ENCODE assay signal across 1 cellular context in the genomic region with DNA sequence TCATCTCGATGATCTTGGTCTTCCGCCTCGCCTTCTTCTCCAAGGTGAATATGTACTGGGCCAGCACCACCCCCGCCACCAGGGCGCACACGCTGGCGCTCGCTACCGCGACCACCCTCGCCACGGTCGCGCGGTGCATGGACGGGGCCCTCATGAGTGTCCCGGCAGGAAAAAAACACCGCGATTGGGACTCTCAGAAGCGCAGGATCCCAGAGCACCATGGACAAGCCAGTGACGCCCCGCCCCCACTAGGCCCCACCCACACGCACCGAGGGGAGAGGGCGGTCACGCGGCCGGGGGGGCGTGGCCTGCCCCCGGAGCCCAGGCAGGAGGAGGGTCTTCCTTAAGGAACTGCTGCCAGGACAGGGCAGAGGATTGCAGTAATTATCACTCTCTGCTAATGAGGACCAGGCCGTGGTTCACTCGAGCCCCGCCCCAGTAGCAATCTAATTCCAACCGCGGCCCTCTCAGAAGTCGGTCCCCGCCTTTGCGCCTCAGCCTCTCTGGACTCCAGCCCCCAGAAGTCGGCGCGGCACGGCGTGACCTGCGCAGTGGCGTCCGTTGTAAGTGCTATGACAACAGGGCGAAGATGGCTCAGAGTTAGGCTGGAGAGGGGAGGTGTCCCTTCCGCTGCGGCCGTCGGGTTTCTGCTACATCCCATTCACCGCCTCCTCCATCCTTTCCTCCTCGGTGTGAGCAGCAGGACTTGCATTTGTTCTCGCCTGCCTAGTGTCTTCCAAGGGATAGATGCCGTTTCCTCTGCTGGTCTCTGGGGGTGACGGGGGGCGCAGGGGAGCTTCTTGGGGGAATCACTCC.
TF ChIP-seq lines count a peak whose summit lies in the region.

A gene (plus strand): TSS at position 575 of the 816 bp plus-strand sequence. CDS start 16,689 bp downstream, outside the sequence.

TF ChIP-seq in HepG2, 621 proteins besides CTCF, POLR2A, EP300 and RAD21 (continued from another document and continues in another):
- TF ChIP-seq, protein P1, sequence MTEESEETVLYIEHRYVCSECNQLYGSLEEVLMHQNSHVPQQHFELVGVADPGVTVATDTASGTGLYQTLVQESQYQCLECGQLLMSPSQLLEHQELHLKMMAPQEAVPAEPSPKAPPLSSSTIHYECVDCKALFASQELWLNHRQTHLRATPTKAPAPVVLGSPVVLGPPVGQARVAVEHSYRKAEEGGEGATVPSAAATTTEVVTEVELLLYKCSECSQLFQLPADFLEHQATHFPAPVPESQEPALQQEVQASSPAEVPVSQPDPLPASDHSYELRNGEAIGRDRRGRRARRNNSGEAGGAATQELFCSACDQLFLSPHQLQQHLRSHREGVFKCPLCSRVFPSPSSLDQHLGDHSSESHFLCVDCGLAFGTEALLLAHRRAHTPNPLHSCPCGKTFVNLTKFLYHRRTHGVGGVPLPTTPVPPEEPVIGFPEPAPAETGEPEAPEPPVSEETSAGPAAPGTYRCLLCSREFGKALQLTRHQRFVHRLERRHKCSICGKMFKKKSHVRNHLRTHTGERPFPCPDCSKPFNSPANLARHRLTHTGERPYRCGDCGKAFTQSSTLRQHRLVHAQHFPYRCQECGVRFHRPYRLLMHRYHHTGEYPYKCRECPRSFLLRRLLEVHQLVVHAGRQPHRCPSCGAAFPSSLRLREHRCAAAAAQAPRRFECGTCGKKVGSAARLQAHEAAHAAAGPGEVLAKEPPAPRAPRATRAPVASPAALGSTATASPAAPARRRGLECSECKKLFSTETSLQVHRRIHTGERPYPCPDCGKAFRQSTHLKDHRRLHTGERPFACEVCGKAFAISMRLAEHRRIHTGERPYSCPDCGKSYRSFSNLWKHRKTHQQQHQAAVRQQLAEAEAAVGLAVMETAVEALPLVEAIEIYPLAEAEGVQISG (CRISPR knock-in tag; IDR thresholded peaks at IDR 0.05) = peak; percentile 75
- TF ChIP-seq POLR2G (IDR thresholded peaks at IDR 0.05; ENCODE audit: low read depth, low read length) = peak; percentile 75
- no peak; the same call in 1 of the 2 replicates for TF ChIP-seq GABPA (IDR thresholded peaks at IDR 0.05; ENCODE audit: low read depth, low read length)
- peak; percentile 71 for TF ChIP-seq GABPA (CRISPR knock-in tag; IDR thresholded peaks at IDR 0.05; ENCODE audit: low read depth)
- no peak for TF ChIP-seq NONO (IDR thresholded peaks at IDR 0.05)
- TF ChIP-seq NONO (CRISPR knock-in tag; conservative IDR thresholded peaks at IDR 0.05) = peak; percentile 67; the same call in 1 of the 2 replicates
- TF ChIP-seq, protein P2, sequence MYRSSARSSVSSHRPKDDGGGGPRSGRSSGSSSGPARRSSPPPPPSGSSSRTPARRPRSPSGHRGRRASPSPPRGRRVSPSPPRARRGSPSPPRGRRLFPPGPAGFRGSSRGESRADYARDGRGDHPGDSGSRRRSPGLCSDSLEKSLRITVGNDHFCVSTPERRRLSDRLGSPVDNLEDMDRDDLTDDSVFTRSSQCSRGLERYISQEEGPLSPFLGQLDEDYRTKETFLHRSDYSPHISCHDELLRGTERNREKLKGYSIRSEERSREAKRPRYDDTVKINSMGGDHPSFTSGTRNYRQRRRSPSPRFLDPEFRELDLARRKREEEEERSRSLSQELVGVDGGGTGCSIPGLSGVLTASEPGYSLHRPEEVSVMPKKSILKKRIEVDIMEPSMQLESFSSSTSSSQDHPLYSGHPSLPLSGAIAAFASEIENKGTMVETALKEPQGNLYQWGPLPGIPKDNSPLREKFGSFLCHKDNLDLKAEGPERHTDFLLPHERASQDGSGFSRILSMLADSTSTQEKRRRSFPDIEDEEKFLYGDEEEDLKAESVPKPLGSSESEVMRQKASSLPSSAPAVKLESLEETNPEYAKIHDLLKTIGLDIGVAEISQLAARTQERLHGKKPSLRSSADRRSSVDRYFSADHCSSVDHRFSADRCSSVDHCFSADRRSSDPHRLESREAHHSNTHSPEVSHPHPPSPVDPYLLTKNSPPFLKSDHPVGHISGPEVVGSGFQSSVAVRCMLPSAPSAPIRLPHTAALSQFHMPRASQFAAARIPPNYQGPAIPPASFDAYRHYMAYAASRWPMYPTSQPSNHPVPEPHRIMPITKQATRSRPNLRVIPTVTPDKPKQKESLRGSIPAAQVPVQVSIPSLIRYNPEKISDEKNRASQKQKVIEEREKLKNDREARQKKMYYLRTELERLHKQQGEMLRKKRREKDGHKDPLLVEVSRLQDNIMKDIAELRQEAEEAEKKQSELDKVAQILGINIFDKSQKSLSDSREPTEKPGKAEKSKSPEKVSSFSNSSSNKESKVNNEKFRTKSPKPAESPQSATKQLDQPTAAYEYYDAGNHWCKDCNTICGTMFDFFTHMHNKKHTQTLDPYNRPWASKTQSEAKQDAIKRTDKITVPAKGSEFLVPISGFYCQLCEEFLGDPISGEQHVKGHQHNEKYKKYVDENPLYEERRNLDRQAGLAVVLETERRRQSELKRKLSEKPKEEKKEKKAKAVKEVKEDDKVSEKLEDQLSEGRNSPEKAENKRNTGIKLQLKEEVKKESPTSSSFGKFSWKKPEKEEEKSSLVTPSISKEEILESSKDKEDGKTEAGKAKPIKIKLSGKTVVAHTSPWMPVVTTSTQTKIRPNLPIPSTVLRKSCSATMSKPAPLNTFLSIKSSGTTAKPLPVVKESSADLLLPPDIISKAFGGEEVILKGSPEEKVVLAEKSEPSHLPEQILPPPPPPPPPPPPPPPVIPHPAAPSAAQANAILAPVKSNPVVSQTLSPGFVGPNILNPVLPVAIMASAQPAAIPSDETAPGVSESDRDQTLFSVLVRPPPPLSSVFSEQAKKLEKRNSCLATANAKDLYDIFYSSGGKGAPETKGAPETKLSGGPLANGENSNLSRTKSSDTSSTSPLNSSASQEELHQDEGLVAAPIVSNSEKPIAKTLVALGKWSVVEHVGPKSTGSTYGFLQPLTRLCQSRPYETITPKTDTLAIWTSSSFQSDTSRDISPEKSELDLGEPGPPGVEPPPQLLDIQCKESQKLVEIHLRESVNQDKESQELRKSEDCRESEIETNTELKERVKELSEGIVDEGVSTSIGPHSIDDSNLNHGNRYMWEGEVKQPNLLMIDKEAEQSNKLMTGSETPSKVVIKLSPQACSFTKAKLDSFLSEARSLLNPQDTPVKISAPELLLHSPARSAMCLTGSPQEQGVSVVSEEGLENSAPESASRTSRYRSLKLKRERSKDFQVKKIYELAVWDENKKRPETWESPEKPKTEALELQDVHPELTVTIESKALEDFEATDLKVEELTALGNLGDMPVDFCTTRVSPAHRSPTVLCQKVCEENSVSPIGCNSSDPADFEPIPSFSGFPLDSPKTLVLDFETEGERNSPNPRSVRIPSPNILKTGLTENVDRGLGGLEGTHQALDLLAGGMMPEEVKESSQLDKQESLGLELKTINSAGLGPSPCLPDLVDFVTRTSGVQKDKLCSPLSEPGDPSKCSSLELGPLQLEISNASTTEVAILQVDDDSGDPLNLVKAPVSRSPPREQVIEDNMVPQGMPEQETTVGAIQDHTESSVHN (CRISPR knock-in tag; IDR thresholded peaks at IDR 0.05) = no peak
- peak; percentile 72; the same call in 1 of the 2 replicates for TF ChIP-seq ZNF709 (CRISPR knock-in tag; IDR thresholded peaks at IDR 0.05)
- no peak for TF ChIP-seq ZSCAN9 (CRISPR knock-in tag; IDR thresholded peaks at IDR 0.05; ENCODE audit: borderline replicate concordance)
- TF ChIP-seq, protein P3, sequence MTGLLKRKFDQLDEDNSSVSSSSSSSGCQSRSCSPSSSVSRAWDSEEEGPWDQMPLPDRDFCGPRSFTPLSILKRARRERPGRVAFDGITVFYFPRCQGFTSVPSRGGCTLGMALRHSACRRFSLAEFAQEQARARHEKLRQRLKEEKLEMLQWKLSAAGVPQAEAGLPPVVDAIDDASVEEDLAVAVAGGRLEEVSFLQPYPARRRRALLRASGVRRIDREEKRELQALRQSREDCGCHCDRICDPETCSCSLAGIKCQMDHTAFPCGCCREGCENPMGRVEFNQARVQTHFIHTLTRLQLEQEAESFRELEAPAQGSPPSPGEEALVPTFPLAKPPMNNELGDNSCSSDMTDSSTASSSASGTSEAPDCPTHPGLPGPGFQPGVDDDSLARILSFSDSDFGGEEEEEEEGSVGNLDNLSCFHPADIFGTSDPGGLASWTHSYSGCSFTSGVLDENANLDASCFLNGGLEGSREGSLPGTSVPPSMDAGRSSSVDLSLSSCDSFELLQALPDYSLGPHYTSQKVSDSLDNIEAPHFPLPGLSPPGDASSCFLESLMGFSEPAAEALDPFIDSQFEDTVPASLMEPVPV (CRISPR knock-in tag; IDR thresholded peaks at IDR 0.05) = 0 out of 2 replicates have a peak, but pooled peaks have one; percentile 47
- no peak for TF ChIP-seq FOXM1 (CRISPR knock-in tag; IDR thresholded peaks at IDR 0.05)
- TF ChIP-seq SMAD1 (CRISPR knock-in tag; IDR thresholded peaks at IDR 0.05; ENCODE audit: borderline replicate concordance, low read depth) = no peak
- TF ChIP-seq, protein P4, sequence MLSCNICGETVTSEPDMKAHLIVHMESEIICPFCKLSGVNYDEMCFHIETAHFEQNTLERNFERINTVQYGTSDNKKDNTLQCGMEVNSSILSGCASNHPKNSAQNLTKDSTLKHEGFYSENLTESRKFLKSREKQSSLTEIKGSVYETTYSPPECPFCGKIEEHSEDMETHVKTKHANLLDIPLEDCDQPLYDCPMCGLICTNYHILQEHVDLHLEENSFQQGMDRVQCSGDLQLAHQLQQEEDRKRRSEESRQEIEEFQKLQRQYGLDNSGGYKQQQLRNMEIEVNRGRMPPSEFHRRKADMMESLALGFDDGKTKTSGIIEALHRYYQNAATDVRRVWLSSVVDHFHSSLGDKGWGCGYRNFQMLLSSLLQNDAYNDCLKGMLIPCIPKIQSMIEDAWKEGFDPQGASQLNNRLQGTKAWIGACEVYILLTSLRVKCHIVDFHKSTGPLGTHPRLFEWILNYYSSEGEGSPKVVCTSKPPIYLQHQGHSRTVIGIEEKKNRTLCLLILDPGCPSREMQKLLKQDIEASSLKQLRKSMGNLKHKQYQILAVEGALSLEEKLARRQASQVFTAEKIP (CRISPR knock-in tag; IDR thresholded peaks at IDR 0.05; ENCODE audit: borderline replicate concordance) = no peak
- TF ChIP-seq, protein P5, sequence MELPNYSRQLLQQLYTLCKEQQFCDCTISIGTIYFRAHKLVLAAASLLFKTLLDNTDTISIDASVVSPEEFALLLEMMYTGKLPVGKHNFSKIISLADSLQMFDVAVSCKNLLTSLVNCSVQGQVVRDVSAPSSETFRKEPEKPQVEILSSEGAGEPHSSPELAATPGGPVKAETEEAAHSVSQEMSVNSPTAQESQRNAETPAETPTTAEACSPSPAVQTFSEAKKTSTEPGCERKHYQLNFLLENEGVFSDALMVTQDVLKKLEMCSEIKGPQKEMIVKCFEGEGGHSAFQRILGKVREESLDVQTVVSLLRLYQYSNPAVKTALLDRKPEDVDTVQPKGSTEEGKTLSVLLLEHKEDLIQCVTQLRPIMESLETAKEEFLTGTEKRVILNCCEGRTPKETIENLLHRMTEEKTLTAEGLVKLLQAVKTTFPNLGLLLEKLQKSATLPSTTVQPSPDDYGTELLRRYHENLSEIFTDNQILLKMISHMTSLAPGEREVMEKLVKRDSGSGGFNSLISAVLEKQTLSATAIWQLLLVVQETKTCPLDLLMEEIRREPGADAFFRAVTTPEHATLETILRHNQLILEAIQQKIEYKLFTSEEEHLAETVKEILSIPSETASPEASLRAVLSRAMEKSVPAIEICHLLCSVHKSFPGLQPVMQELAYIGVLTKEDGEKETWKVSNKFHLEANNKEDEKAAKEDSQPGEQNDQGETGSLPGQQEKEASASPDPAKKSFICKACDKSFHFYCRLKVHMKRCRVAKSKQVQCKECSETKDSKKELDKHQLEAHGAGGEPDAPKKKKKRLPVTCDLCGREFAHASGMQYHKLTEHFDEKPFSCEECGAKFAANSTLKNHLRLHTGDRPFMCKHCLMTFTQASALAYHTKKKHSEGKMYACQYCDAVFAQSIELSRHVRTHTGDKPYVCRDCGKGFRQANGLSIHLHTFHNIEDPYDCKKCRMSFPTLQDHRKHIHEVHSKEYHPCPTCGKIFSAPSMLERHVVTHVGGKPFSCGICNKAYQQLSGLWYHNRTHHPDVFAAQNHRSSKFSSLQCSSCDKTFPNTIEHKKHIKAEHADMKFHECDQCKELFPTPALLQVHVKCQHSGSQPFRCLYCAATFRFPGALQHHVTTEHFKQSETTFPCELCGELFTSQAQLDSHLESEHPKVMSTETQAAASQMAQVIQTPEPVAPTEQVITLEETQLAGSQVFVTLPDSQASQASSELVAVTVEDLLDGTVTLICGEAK (IDR thresholded peaks at IDR 0.05) = no peak
- TF ChIP-seq, protein P5 (CRISPR knock-in tag; IDR thresholded peaks at IDR 0.05) = peak; percentile 54; the same call in 1 of the 2 replicates
- TF ChIP-seq ZZZ3 (CRISPR knock-in tag; IDR thresholded peaks at IDR 0.05; ENCODE audit: borderline replicate concordance) = no peak
- TF ChIP-seq ZNF232 (CRISPR knock-in tag; IDR thresholded peaks at IDR 0.05; ENCODE audit: borderline replicate concordance) = no peak
- TF ChIP-seq ZNF350 (CRISPR knock-in tag; IDR thresholded peaks at IDR 0.05; ENCODE audit: borderline replicate concordance, low read depth) = peak; percentile 66; the same call in 1 of the 2 replicates
- TF ChIP-seq HNRNPUL1 (IDR thresholded peaks at IDR 0.05; ENCODE audit: low read depth, low read length) = no peak
- no peak for TF ChIP-seq SSRP1 (CRISPR knock-in tag; IDR thresholded peaks at IDR 0.05)
- TF ChIP-seq ADNP (CRISPR knock-in tag; IDR thresholded peaks at IDR 0.05) = no peak
- no peak for TF ChIP-seq ZFP36 (IDR thresholded peaks at IDR 0.05; ENCODE audit: borderline replicate concordance, low read depth, low read length, partially characterized antibody)
- TF ChIP-seq FOXK1 (CRISPR knock-in tag; IDR thresholded peaks at IDR 0.05; ENCODE audit: borderline replicate concordance, low read depth) = peak; percentile 94; the same call in 1 of the 2 replicates
